10 cellular contexts compared by ENCODE assay signal in the genomic region with DNA sequence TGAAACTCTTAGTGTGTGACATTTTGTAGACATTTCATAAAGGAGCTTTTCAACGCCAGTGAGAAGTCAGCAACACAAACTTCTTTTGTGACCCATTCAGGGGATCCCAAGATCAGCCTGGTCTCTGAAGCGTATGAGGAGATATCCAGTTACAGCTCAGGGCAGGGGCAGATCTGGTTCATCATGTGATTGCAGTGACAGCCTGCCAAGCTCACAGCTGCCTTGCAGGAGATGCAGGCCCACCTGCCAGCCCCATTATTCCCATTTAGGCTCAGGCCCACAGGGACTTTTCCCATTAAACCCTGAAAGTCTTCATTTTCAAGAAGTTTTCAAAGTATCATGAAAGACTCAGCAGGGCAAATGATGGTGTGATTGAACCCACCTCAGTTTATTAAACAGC. TPM values are rescaled to one million over a fixed set of nuclear protein-coding genes. Genes with fewer than 3 reads are reported as not detected.
DNase-seq lines count a peak whose midpoint lies in the region; ATAC-seq, FAIRE-seq and TF ChIP-seq lines count a peak whose summit lies in the region.
"Had no signal": no experiment of that assay in that cellular context is flagged by ENCODE, and none has a peak within 500 bp of the region (broad histone marks: within the 10 kb centered on the region; RNA-seq: fewer than 3 reads in every experiment).

No MANE protein-coding gene starts in this region.

- H2BK120ac ChIP-seq in H1 (replicated peaks; ENCODE audit: low read depth, low read length) = no peak overlapping the region

- H3K27ac ChIP-seq in HUES48 (ENCODE audit: low read depth, low read length) (peak overlapping the region; percentile 42), H1 (ENCODE audit: low read depth, low read length) (no peak overlapping the region), left lung (no peak overlapping the region)

- no peaks in the 10 kb centered on the region for H3K4me1 Mint-ChIP-seq in naive thymus-derived CD8-positive, alpha-beta T cell

- H3K9ac ChIP-seq in HUES48 (ENCODE audit: low read depth, low read length) (no peak overlapping the region), H1 (replicated peaks in 1 of 4; ENCODE audit: extremely low read depth in 1 of 4, low read depth in 3 of 4, low read length in 3 of 4) (no peak overlapping the region)

- no peak overlapping the region for H2BK12ac ChIP-seq in H1 (ENCODE audit: low read depth, low read length)

- H3K9me3 Mint-ChIP-seq in naive thymus-derived CD8-positive, alpha-beta T cell = no peaks in the 10 kb centered on the region

- H3K56ac ChIP-seq in H1 (replicated peaks; ENCODE audit: insufficient read length, low read depth, low read length) = no peak overlapping the region

- H2BK5ac ChIP-seq in H1 (ENCODE audit: low read depth, low read length) = no peak overlapping the region

- no peaks in the 10 kb centered on the region for H3K27me3 ChIP-seq in HUES48 (ENCODE audit: control insufficient read depth, insufficient read depth, low read length)
- H3K27me3 ChIP-seq in H1 (replicated peaks in 1 of 4; ENCODE audit: control insufficient read depth in 3 of 4, extremely low read depth in 1 of 4, insufficient read depth in 3 of 4, low read length in 3 of 4) = no peaks in the 10 kb centered on the region
- no peaks in the 10 kb centered on the region for H3K27me3 ChIP-seq in left lung

- no peak for TF ChIP-seq RAD21 in H1 (IDR thresholded peaks at IDR 0.05 in 1 of 2, conservative IDR thresholded peaks at IDR 0.05 in 1 of 2; ENCODE audit: low read depth in 2 of 2, low read length in 2 of 2)

- no peaks in the 10 kb centered on the region for H4K20me1 ChIP-seq in H1 (replicated peaks in 1 of 2; ENCODE audit: control insufficient read depth in 1 of 2, insufficient read depth in 2 of 2, low read length in 2 of 2)

- H3K36me3 ChIP-seq in HUES48 (ENCODE audit: control insufficient read depth, insufficient read depth, low read length) (no peaks in the 10 kb centered on the region), H1 (ENCODE audit: control insufficient read depth in 2 of 4, insufficient read depth in 4 of 4, low read length in 3 of 4) (no peaks in the 10 kb centered on the region), left lung (no peaks in the 10 kb centered on the region)

- no peak overlapping the region for H2AK5ac ChIP-seq in H1 (ENCODE audit: low read depth, low read length)

- H3K27ac Mint-ChIP-seq in naive thymus-derived CD8-positive, alpha-beta T cell = no peak overlapping the region

- DNase-seq in NCI-H2171 treated with DMSO at 0.1 percent for 48 hours (lab: John Stamatoyannopoulos, UW) = peak; percentile 95
- no peak for DNase-seq in H1 (ENCODE audit: low read depth in 1 of 2, low spot score in 2 of 2)
- DNase-seq in renal cortical epithelial cell (ENCODE audit: low read depth) = peak; percentile 41
- no peak for DNase-seq in left lung
- no peak for DNase-seq in naive thymus-derived CD8-positive, alpha-beta T cell
- DNase-seq in RCC 7860 (ENCODE audit: low spot score) = no peak
- DNase-seq: cerebellar nuclear complex; stimulated activated CD4-positive, alpha-beta T cell treated with anti-CD3 and anti-CD28 coated beads, Interleukin-2, amount 100 ng/mL, for 24 hours had no signal

- H2BK15ac ChIP-seq in H1 (ENCODE audit: low read length) = no peak overlapping the region

- H4K5ac ChIP-seq in H1 (ENCODE audit: insufficient read length, low read depth, low read length) = no peak overlapping the region

- no peak for FAIRE-seq in H1 (lab: Jason Lieb, UNC)
- FAIRE-seq in RCC 7860 (lab: Jason Lieb, UNC) = no peak
- FAIRE-seq: G401.6 had no signal

- no peaks in the 10 kb centered on the region for H3K9me3 ChIP-seq in HUES48 (ENCODE audit: control insufficient read depth, insufficient read depth, low read length)
- H3K9me3 ChIP-seq in H1 (ENCODE audit: insufficient read depth in 2 of 2, low read depth in 1 of 2, low read length in 1 of 2) = no peaks in the 10 kb centered on the region
- no peaks in the 10 kb centered on the region for H3K9me3 ChIP-seq in left lung

- TF ChIP-seq POLR2A in H1 (IDR thresholded peaks at IDR 0.05; ENCODE audit: control extremely low read depth in 1 of 2, low read depth in 2 of 2, low read length in 2 of 2) = no peak

- POLR2A ChIA-PET in H1 (lab: Charles Lee; ENCODE audit: partially characterized antibody) = no interaction called here
- POLR2A ChIA-PET in naive thymus-derived CD8-positive, alpha-beta T cell (lab: Charles Lee) = no interaction called here

- no peaks in the 10 kb centered on the region for H3K79me2 ChIP-seq in H1 (ENCODE audit: control insufficient read depth in 1 of 2, insufficient read depth in 2 of 2, low read length in 2 of 2)

- H3K4ac ChIP-seq in H1 (replicated peaks; ENCODE audit: insufficient read length, low read depth, low read length) = no peak overlapping the region

- H3K27me3 Mint-ChIP-seq in naive thymus-derived CD8-positive, alpha-beta T cell = peaks cover 3 to 21% (median 7%) of the 10 kb centered on the region in 5 donors

- no peaks in the 10 kb centered on the region for H3K23me2 ChIP-seq in H1 (ENCODE audit: low read depth, low read length)

- H3K14ac ChIP-seq in H1 (ENCODE audit: insufficient read length) = no peak overlapping the region

- H4K91ac ChIP-seq in H1 (replicated peaks; ENCODE audit: insufficient read length, low read length) = no peak overlapping the region

- H3K4me1 ChIP-seq in HUES48 (ENCODE audit: control insufficient read depth, insufficient read depth, low read length) (peaks cover 4% of the 10 kb centered on the region), H1 (replicated peaks in 1 of 4; ENCODE audit: control insufficient read depth in 3 of 4, insufficient read depth in 4 of 4, low read length in 3 of 4) (peaks cover 1 to 5% (median 3%) of the 10 kb centered on the region in 4 experiments; a peak in 3 of 7 replicates), left lung (no peaks in the 10 kb centered on the region)

- TF ChIP-seq CTCF in H1 (IDR thresholded peaks at IDR 0.05; ENCODE audit: control extremely low read depth in 1 of 3, insufficient read depth in 1 of 3, low read depth in 1 of 3, low read length in 3 of 3) (no peak), left lung (IDR thresholded peaks at IDR 0.05) (no peak)

- H3K36me3 Mint-ChIP-seq in naive thymus-derived CD8-positive, alpha-beta T cell = no peaks in the 10 kb centered on the region

- no peak overlapping the region for H3K4me3 Mint-ChIP-seq in naive thymus-derived CD8-positive, alpha-beta T cell

- H4K8ac ChIP-seq in H1 (ENCODE audit: extremely low read depth, insufficient read depth, low read length) = no peak overlapping the region

- no peak overlapping the region for H2BK20ac ChIP-seq in H1 (ENCODE audit: low read length)

- H3K79me1 ChIP-seq in H1 (ENCODE audit: low read depth, low read length) = peaks cover 2% of the 10 kb centered on the region; the same call in 1 of the 2 replicates

- no peak overlapping the region for H3K4me3 ChIP-seq in HUES48 (ENCODE audit: low read depth, low read length)
- no peak overlapping the region for H3K4me3 ChIP-seq in H1 (ENCODE audit: extremely low read depth in 1 of 4, insufficient read depth in 2 of 4, low read depth in 3 of 4, low read length in 4 of 4)
- no peak overlapping the region for H3K4me3 ChIP-seq in left lung

- CTCF ChIA-PET in H1 (lab: Charles Lee; ENCODE audit: partially characterized antibody) = interaction anchor here (0.6 to 0.9 kb wide), 2 partner anchors 19 to 31 kb away, joined by 3 to 4 read pairs; no protein-coding TSS in a partner anchor

- no peak overlapping the region for H2AFZ ChIP-seq in H1 (ENCODE audit: low read length)

- 65% methylated on average over 2 of the region's 2 CpGs; no CpG with 5 or more reads in 1 of the 2 experiments for WGBS in H1 (ENCODE audit: extremely low coverage in 1 of 2, insufficient coverage in 1 of 2, insufficient read length in 1 of 2, insufficient replicate concordance in 2 of 2, low coverage in 1 of 2, low lambda C conversion rate in 2 of 2, missing lambda C conversion rate in 1 of 2), 2 experiments

- ATAC-seq in left lung = no peak
- ATAC-seq in naive thymus-derived CD8-positive, alpha-beta T cell = no peak

- no peak overlapping the region for H3K23ac ChIP-seq in H1 (ENCODE audit: insufficient read length)

- H3K4me2 ChIP-seq in H1 (ENCODE audit: insufficient read depth in 1 of 2, low read depth in 2 of 2, low read length in 2 of 2) = no peak overlapping the region

- intact Hi-C loops in left lung (cut with DNase I) = no loop called here

- H3K18ac ChIP-seq in H1 (ENCODE audit: extremely low read depth, low read length) = no peak overlapping the region

- no peak for TF ChIP-seq EP300 in H1 (IDR thresholded peaks at IDR 0.05; ENCODE audit: borderline replicate concordance in 1 of 2, low read depth in 2 of 2, low read length in 2 of 2)

TF ChIP-seq in H1, 55 proteins besides CTCF, POLR2A, EP300 and RAD21:
- peak; percentile 53 for TF ChIP-seq MAX (IDR thresholded peaks at IDR 0.05)
- TF ChIP-seq EGR1 (IDR thresholded peaks at IDR 0.05; ENCODE audit: borderline replicate concordance, low read depth, low read length) = no peak

RNA-seq across cellular contexts. Expression of gene SRGAP1, which starts 38.3 kb away (rescaled TPM):
- 5.5 and 7.3 TPM in 2 replicates for total RNA-seq in H1 (2021; fragmentation: NEBNext Ultra II Directional; extraction: Animal tissue kit (Norgen Biotek cat#: 25700))
- 2.5 and 3.2 TPM in 2 replicates for polyA plus RNA-seq in H1 (2011; rRNA removed)
- polyA plus RNA-seq in H1 (2011; cell fraction: cytosol; rRNA removed) = 2.2 TPM
- polyA plus RNA-seq in H1 (2011; cell fraction: nucleus; rRNA removed) = 7.3 TPM
- 3.1 to 3.7 TPM (median 3.5 TPM) in 4 replicates for polyA plus RNA-seq in H1 (2012, experiment 1 of 2)
- polyA plus RNA-seq in H1 (2012, experiment 2 of 2) = 0.25 TPM
- 5.0 TPM for polyA plus RNA-seq in H1 (2013, experiment 1 of 2)
- polyA plus RNA-seq in H1 (2013, experiment 2 of 2) = 4.6 TPM
- polyA minus RNA-seq in H1 (2011; rRNA and poly(A)+ RNA removed) = 10.0 and 14.0 TPM in 2 replicates
- 5.7 TPM for polyA minus RNA-seq in H1 (2011; cell fraction: cytosol; rRNA and poly(A)+ RNA removed)
- 19.5 TPM for polyA minus RNA-seq in H1 (2011; cell fraction: nucleus; rRNA and poly(A)+ RNA removed)
- 4.7 and 76.8 TPM in 2 replicates for total RNA-seq in renal cortical epithelial cell
- 10 to 100 TPM; 12.7 to 15.6 TPM for total RNA-seq in left lung
- not detected for total RNA-seq in naive thymus-derived CD8-positive, alpha-beta T cell
- under 1 TPM; 0.01 to 0.04 (median 0.03) TPM for polyA plus RNA-seq in naive thymus-derived CD8-positive, alpha-beta T cell

Comparison
In these comparisons a context has a peak if more than half of its experiments do, and no peak if none do; other contexts are left out.
1. DNase-seq: peak in NCI-H2171 treated with DMSO at 0.1 percent for 48 hours (single experiment) and renal cortical epithelial cell (single experiment); none in H1 (0 of 2), left lung (0 of 2), naive thymus-derived CD8-positive, alpha-beta T cell (0 of 10) and RCC 7860 (single experiment).